ENCODE assay signal across 11 cellular contexts in genomic region chr11:15967966-15968365, GRCh38.
DNase-seq lines count a peak whose midpoint lies in the region; ATAC-seq, FAIRE-seq and TF ChIP-seq lines count a peak whose summit lies in the region.
"Had no signal": no experiment of that assay in that cellular context is flagged by ENCODE, and none has a peak within 500 bp of the region (broad histone marks: within the 10 kb centered on the region; RNA-seq: fewer than 3 reads in every experiment).

No MANE protein-coding gene starts in this region.

- no peak overlapping the region for H2BK15ac ChIP-seq in H1 (ENCODE audit: low read length)

- no peak overlapping the region for H2BK20ac ChIP-seq in H1 (ENCODE audit: low read length)

- H3K23ac ChIP-seq in H1 (ENCODE audit: insufficient read length) = no peak overlapping the region

- no peaks in the 10 kb centered on the region for H4K20me1 ChIP-seq in H1 (replicated peaks in 1 of 2; ENCODE audit: control insufficient read depth in 1 of 2, insufficient read depth in 2 of 2, low read length in 2 of 2)

- TF ChIP-seq CTCF in H1 (IDR thresholded peaks at IDR 0.05; ENCODE audit: control extremely low read depth in 1 of 3, insufficient read depth in 1 of 3, low read depth in 1 of 3, low read length in 3 of 3) (no peak), kidney (IDR thresholded peaks at IDR 0.05; ENCODE audit: borderline replicate concordance, extremely low read depth, insufficient read depth) (no peak)

- no peak overlapping the region for H2AK5ac ChIP-seq in H1 (ENCODE audit: low read depth, low read length)

- FAIRE-seq in H1 (lab: Jason Lieb, UNC) = no peak
- FAIRE-seq in kidney (lab: Jason Lieb, UNC) = no peak
- FAIRE-seq: colon had no signal

- WGBS in H1 (ENCODE audit: extremely low coverage in 1 of 2, insufficient coverage in 1 of 2, insufficient read length in 1 of 2, insufficient replicate concordance in 2 of 2, low coverage in 1 of 2, low lambda C conversion rate in 2 of 2, missing lambda C conversion rate in 1 of 2), 2 experiments = 95% methylated on average over 2 of the region's 2 CpGs; no CpG with 5 or more reads in 1 of the 2 experiments
- 38 to 46% methylated on average over 2 of the region's 2 CpGs for WGBS in aorta, 2 donors

- no peak for TF ChIP-seq RAD21 in H1 (IDR thresholded peaks at IDR 0.05 in 1 of 2, conservative IDR thresholded peaks at IDR 0.05 in 1 of 2; ENCODE audit: low read depth in 2 of 2, low read length in 2 of 2)

- no peak overlapping the region for H2BK5ac ChIP-seq in H1 (ENCODE audit: low read depth, low read length)

- H3K14ac ChIP-seq in H1 (ENCODE audit: insufficient read length) = no peak overlapping the region

- H3K79me1 ChIP-seq in H1 (ENCODE audit: low read depth, low read length) = no peaks in the 10 kb centered on the region

- H4K5ac ChIP-seq in H1 (ENCODE audit: insufficient read length, low read depth, low read length) = no peak overlapping the region

- H3K56ac ChIP-seq in H1 (replicated peaks; ENCODE audit: insufficient read length, low read depth, low read length) = no peak overlapping the region

- H3K27ac ChIP-seq in H1 (ENCODE audit: low read depth, low read length) = no peak overlapping the region
- peak overlapping the region; percentile 49 for H3K27ac ChIP-seq in muscle layer of duodenum (ENCODE audit: low read length)
- H3K27ac ChIP-seq in aorta (ENCODE audit: low read depth in 1 of 2, low read length in 2 of 2) = no peak overlapping the region
- H3K27ac ChIP-seq in kidney (ENCODE audit: low read depth in 2 of 2, low read length in 2 of 2) = no peak overlapping the region

- H3K79me2 ChIP-seq in H1 (ENCODE audit: control insufficient read depth in 1 of 2, insufficient read depth in 2 of 2, low read length in 2 of 2) = no peaks in the 10 kb centered on the region

- H2BK12ac ChIP-seq in H1 (ENCODE audit: low read depth, low read length) = no peak overlapping the region

- peak; percentile 38 for ATAC-seq in Right ventricle myocardium inferior
- ATAC-seq in aorta (ENCODE audit: low FRiP score) = peak; percentile 36
- no peak for ATAC-seq in HG03025 (IDR thresholded peaks at IDR 0.05; ENCODE audit: low FRiP score, unreplicated experiment)

- H3K23me2 ChIP-seq in H1 (ENCODE audit: low read depth, low read length) = no peaks in the 10 kb centered on the region

- H3K9me3 ChIP-seq in H1 (ENCODE audit: insufficient read depth in 2 of 2, low read depth in 1 of 2, low read length in 1 of 2) = no peaks in the 10 kb centered on the region
- H3K9me3 ChIP-seq in muscle layer of duodenum (ENCODE audit: control insufficient read depth in 1 of 2, low read length in 2 of 2) = no peaks in the 10 kb centered on the region
- no peaks in the 10 kb centered on the region for H3K9me3 ChIP-seq in aorta (ENCODE audit: control insufficient read depth, low read length)
- no peaks in the 10 kb centered on the region for H3K9me3 ChIP-seq in kidney (ENCODE audit: control insufficient read depth in 1 of 2, low read length in 2 of 2)

- no peaks in the 10 kb centered on the region for H3K36me3 ChIP-seq in H1 (ENCODE audit: control insufficient read depth in 2 of 4, insufficient read depth in 4 of 4, low read length in 3 of 4)
- no peaks in the 10 kb centered on the region for H3K36me3 ChIP-seq in muscle layer of duodenum (ENCODE audit: control insufficient read depth in 1 of 2, insufficient read depth in 2 of 2, low read length in 2 of 2)
- no peaks in the 10 kb centered on the region for H3K36me3 ChIP-seq in aorta (ENCODE audit: control insufficient read depth in 1 of 2, insufficient read depth in 2 of 2, low read length in 1 of 2)
- no peaks in the 10 kb centered on the region for H3K36me3 ChIP-seq in kidney (ENCODE audit: control insufficient read depth in 1 of 2, insufficient read depth in 2 of 2, low read length in 2 of 2)

- no peak for TF ChIP-seq EP300 in H1 (IDR thresholded peaks at IDR 0.05; ENCODE audit: borderline replicate concordance in 1 of 2, low read depth in 2 of 2, low read length in 2 of 2)

- DNase-seq in Right ventricle myocardium inferior (ENCODE audit: missing footprints) (no peak), cardiac septum (ENCODE audit: low spot score) (no peak), H1 (ENCODE audit: low read depth in 1 of 2, low spot score in 2 of 2) (no peak), aorta (no peak), NCI-H1417 (lab: John Stamatoyannopoulos, UW) (no peak), kidney (no peak)
- DNase-seq: activated CD4-positive, alpha-beta memory T cell treated with anti-CD3 and anti-CD28 coated beads, Interleukin-2, amount 10 ng/mL, durations not matched to agents 7 days and 5 days had no signal

- POLR2A ChIA-PET in H1 (lab: Charles Lee; ENCODE audit: partially characterized antibody) = no interaction called here

- no peak overlapping the region for H3K18ac ChIP-seq in H1 (ENCODE audit: extremely low read depth, low read length)

- no peak for TF ChIP-seq POLR2A in H1 (IDR thresholded peaks at IDR 0.05; ENCODE audit: control extremely low read depth in 1 of 2, low read depth in 2 of 2, low read length in 2 of 2)

- no peak overlapping the region for H4K8ac ChIP-seq in H1 (ENCODE audit: extremely low read depth, insufficient read depth, low read length)

- H3K4me3 ChIP-seq in H1 (ENCODE audit: extremely low read depth in 1 of 4, insufficient read depth in 2 of 4, low read depth in 3 of 4, low read length in 4 of 4) = no peak overlapping the region
- H3K4me3 ChIP-seq in muscle layer of duodenum (ENCODE audit: low read depth in 1 of 2, low read length in 2 of 2) = no peak overlapping the region
- no peak overlapping the region for H3K4me3 ChIP-seq in aorta (ENCODE audit: low read length in 2 of 2)
- no peak overlapping the region for H3K4me3 ChIP-seq in kidney (ENCODE audit: low read length in 2 of 2)
- H3K4me3 ChIP-seq: lung had no signal

- CTCF ChIA-PET in H1 (lab: Charles Lee; ENCODE audit: partially characterized antibody) = interaction anchor here (1.0 to 1.7 kb wide), 2 partner anchors 21 to 137 kb away, joined by 3 to 5 read pairs; no protein-coding TSS in a partner anchor

- H3K27me3 ChIP-seq in H1 (replicated peaks in 1 of 4; ENCODE audit: control insufficient read depth in 3 of 4, extremely low read depth in 1 of 4, insufficient read depth in 3 of 4, low read length in 3 of 4) (peaks cover 0 to 2% (median under 1%) of the 10 kb centered on the region in 4 experiments; a peak in 1 of 7 replicates), muscle layer of duodenum (ENCODE audit: low read depth, low read length) (no peaks in the 10 kb centered on the region), aorta (ENCODE audit: control insufficient read depth in 1 of 2, insufficient read depth in 2 of 2, low read length in 1 of 2) (no peaks in the 10 kb centered on the region)

- intact Hi-C loops in Right ventricle myocardium inferior (cut with DNase I) = loop anchor here (10.0 kb wide), 1 partner anchor 637 kb away; no protein-coding TSS in a partner anchor
- intact Hi-C loops in cardiac septum (cut with DNase I) = loop anchor here (10.0 kb wide), 1 partner anchor 143 kb away; no protein-coding TSS in a partner anchor
- intact Hi-C loops in aorta (cut with DNase I) = no loop called here
- intact Hi-C loops in kidney (cut with DNase I) = no loop called here

- H3K9ac ChIP-seq in H1 (replicated peaks in 1 of 4; ENCODE audit: extremely low read depth in 1 of 4, low read depth in 3 of 4, low read length in 3 of 4) (no peak overlapping the region), kidney (ENCODE audit: low read length in 2 of 2) (peak overlapping the region in 1 of 2 donors; percentile 31)

- H3K4me1 ChIP-seq in H1 (replicated peaks in 1 of 4; ENCODE audit: control insufficient read depth in 3 of 4, insufficient read depth in 4 of 4, low read length in 3 of 4) (peaks cover 0 to 3% (median 1%) of the 10 kb centered on the region in 4 experiments; a peak in 1 of 7 replicates), muscle layer of duodenum (ENCODE audit: control insufficient read depth in 1 of 2, insufficient read depth in 2 of 2, low read length in 2 of 2) (peaks cover 10 to 23% of the 10 kb centered on the region in 2 donors), aorta (ENCODE audit: control insufficient read depth in 1 of 2, insufficient read depth in 2 of 2, low read length in 2 of 2) (peaks cover 0 to 4% of the 10 kb centered on the region in 2 donors), kidney (ENCODE audit: control insufficient read depth in 1 of 2, insufficient read depth in 1 of 2, low read depth in 1 of 2, low read length in 2 of 2) (peaks cover 5 to 14% of the 10 kb centered on the region in 2 donors)

- H3K4me2 ChIP-seq in H1 (ENCODE audit: insufficient read depth in 1 of 2, low read depth in 2 of 2, low read length in 2 of 2) = no peak overlapping the region

- H2BK120ac ChIP-seq in H1 (replicated peaks; ENCODE audit: low read depth, low read length) = no peak overlapping the region

- H3K4ac ChIP-seq in H1 (replicated peaks; ENCODE audit: insufficient read length, low read depth, low read length) = no peak overlapping the region

- H2AFZ ChIP-seq in H1 (ENCODE audit: low read length) = peak overlapping the region; percentile 82; the same call in 1 of the 2 replicates

- H4K91ac ChIP-seq in H1 (replicated peaks; ENCODE audit: insufficient read length, low read length) = no peak overlapping the region

TF ChIP-seq in H1, 55 proteins besides CTCF, POLR2A, EP300 and RAD21:
- no peak for TF ChIP-seq TCF12 (IDR thresholded peaks at IDR 0.05; ENCODE audit: low read depth, low read length)
- no peak for TF ChIP-seq SRF (IDR thresholded peaks at IDR 0.05; ENCODE audit: low read depth, low read length)
- TF ChIP-seq RNF2 (IDR thresholded peaks at IDR 0.05; ENCODE audit: borderline replicate concordance, low read depth, low read length, missing control alignments, poor library complexity, severe bottlenecking) = no peak
- TF ChIP-seq GABPA (IDR thresholded peaks at IDR 0.05; ENCODE audit: borderline replicate concordance, insufficient read depth, low read length) = no peak
- no peak for TF ChIP-seq YY1 (IDR thresholded peaks at IDR 0.05; ENCODE audit: low read depth, low read length)
- TF ChIP-seq ATF2 (IDR thresholded peaks at IDR 0.05; ENCODE audit: low read length) = no peak
- no peak for TF ChIP-seq SIX5 (IDR thresholded peaks at IDR 0.05; ENCODE audit: low read depth, low read length)
- TF ChIP-seq BRCA1 (IDR thresholded peaks at IDR 0.05; ENCODE audit: low read depth, low read length) = no peak
- no peak for TF ChIP-seq KDM4A (IDR thresholded peaks at IDR 0.05; ENCODE audit: low read depth, low read length, severe bottlenecking)

Comparison
In these comparisons a context has a peak if more than half of its experiments do, and no peak if none do; other contexts are left out.
1. intact Hi-C loops: an anchor here in Right ventricle myocardium inferior (10.0 kb wide) and cardiac septum (10.0 kb wide); none called in aorta and kidney.